9 cellular contexts compared by ENCODE assay signal in genomic region chr17:17497065-17497844, GRCh38. TPM values are rescaled to one million over a fixed set of nuclear protein-coding genes. Genes with fewer than 3 reads are reported as not detected.
DNase-seq lines count a peak whose midpoint lies in the region; FAIRE-seq and TF ChIP-seq lines count a peak whose summit lies in the region.
"Had no signal": no experiment of that assay in that cellular context is flagged by ENCODE, and none has a peak within 500 bp of the region (broad histone marks: within the 10 kb centered on the region; RNA-seq: fewer than 3 reads in every experiment).

No MANE protein-coding gene starts in this region.

- peaks cover 3 to 22% (median 9%) of the 10 kb centered on the region in 4 donors for H3K4me1 Mint-ChIP-seq in CD4-positive, alpha-beta memory T cell
- H3K4me1 Mint-ChIP-seq in endothelial cell (ENCODE audit: unreplicated experiment): peaks cover 9% of the 10 kb centered on the region

- peak overlapping the region; percentile 39 to 69 (median 61) for H3K4me3 Mint-ChIP-seq in CD4-positive, alpha-beta memory T cell
- peak overlapping the region; percentile 79 for H3K4me3 Mint-ChIP-seq in endothelial cell (ENCODE audit: unreplicated experiment)

- FAIRE-seq in GM12891 (lab: Jason Lieb, UNC): no peak
- FAIRE-seq: bronchial epithelial cell had no signal

- peaks cover under 1% of the 10 kb centered on the region for H3K36me3 ChIP-seq in CD4-positive, alpha-beta memory T cell (ENCODE audit: insufficient read depth, low read length)
- no peaks in the 10 kb centered on the region for H3K36me3 ChIP-seq in prostate gland

- 38% methylated on average over 19 of the region's 19 CpGs for WGBS in prostate gland

- H3K27me3 ChIP-seq in CD4-positive, alpha-beta memory T cell (ENCODE audit: insufficient read depth, low read length): no peaks in the 10 kb centered on the region
- H3K27me3 ChIP-seq in prostate gland (replicated peaks; ENCODE audit: insufficient read depth): no peaks in the 10 kb centered on the region

- no peak overlapping the region for H3K27ac ChIP-seq in CD4-positive, alpha-beta memory T cell (ENCODE audit: low read depth, low read length)
- peak overlapping the region; percentile 92 to 95 for H3K27ac ChIP-seq in prostate gland

- H3K4me1 ChIP-seq in CD4-positive, alpha-beta memory T cell (ENCODE audit: insufficient read depth, low read length): peaks cover 19% of the 10 kb centered on the region
- H3K4me1 ChIP-seq in prostate gland (replicated peaks): peaks cover 12% of the 10 kb centered on the region

- peaks cover 0 to 3% of the 10 kb centered on the region in 2 donors for H3K27me3 Mint-ChIP-seq in CD4-positive, alpha-beta memory T cell
- H3K27me3 Mint-ChIP-seq in endothelial cell (ENCODE audit: unreplicated experiment): peaks cover 15% of the 10 kb centered on the region

- POLR2A ChIA-PET in CD4-positive, alpha-beta memory T cell (lab: Charles Lee; ENCODE audit: partially characterized antibody): interaction anchor here (0.6 to 2.0 kb wide), 6 partner anchors 93 to 475 kb away, joined by 3 to 11 read pairs (median 5); partner anchors contain the start of genes DRC3, PEMT and TOM1L2

- no peak for DNase-seq in CD4-positive, alpha-beta memory T cell
- DNase-seq in endothelial cell (ENCODE audit: low spot score) (no peak), prostate gland (ENCODE audit: low spot score) (no peak), cortex of kidney (lab: John Stamatoyannopoulos, UW) (no peak), dedifferentiated amniotic fluid mesenchymal stem cell (ENCODE audit: extremely low spot score) (no peak), GM12891 (ENCODE audit: insufficient read length, low spot score) (no peak), NCI-H69 (lab: John Stamatoyannopoulos, UW) (no peak)

- TF ChIP-seq CTCF in LNCAP (IDR thresholded peaks at IDR 0.05): 0 out of 2 replicates have a peak, but pooled peaks have one; percentile 4
- no peak for TF ChIP-seq CTCF in endothelial cell (IDR thresholded peaks at IDR 0.05; ENCODE audit: unreplicated experiment)
- no peak for TF ChIP-seq CTCF in prostate gland (IDR thresholded peaks at IDR 0.05)

- no peaks in the 10 kb centered on the region for H3K9me3 Mint-ChIP-seq in CD4-positive, alpha-beta memory T cell
- H3K9me3 Mint-ChIP-seq in endothelial cell (ENCODE audit: unreplicated experiment): no peaks in the 10 kb centered on the region

- CTCF ChIA-PET in CD4-positive, alpha-beta memory T cell (lab: Charles Lee; ENCODE audit: partially characterized antibody): interaction anchor here (0.9 to 3.9 kb wide), 24 partner anchors 8 to 539 kb away, joined by 3 to 62 read pairs (median 5); partner anchors contain the start of gene PEMT

- peaks cover 5 to 6% of the 10 kb centered on the region in 2 donors for H3K36me3 Mint-ChIP-seq in CD4-positive, alpha-beta memory T cell
- H3K36me3 Mint-ChIP-seq in endothelial cell (ENCODE audit: low read depth, unreplicated experiment): peaks cover 4% of the 10 kb centered on the region

- H3K27ac Mint-ChIP-seq in CD4-positive, alpha-beta memory T cell: peak overlapping the region in 2 of 7 donors; percentile 19 to 46
- H3K27ac Mint-ChIP-seq in endothelial cell (ENCODE audit: unreplicated experiment): no peak overlapping the region

- H3K4me3 ChIP-seq in CD4-positive, alpha-beta memory T cell (ENCODE audit: low read length in 2 of 2): peak overlapping the region in 1 of 2 donors; percentile 67
- peak overlapping the region; percentile 55 to 79 for H3K4me3 ChIP-seq in prostate gland

- intact Hi-C loops in CD4-positive, alpha-beta memory T cell (cut with micrococcal nuclease): no loop called here
- intact Hi-C loops in prostate gland (cut with DNase I): loop anchor here (2.0 to 5.0 kb wide), 3 partner anchors 74 to 145 kb away; no protein-coding TSS in a partner anchor

- TF ChIP-seq POLR2A in prostate gland (IDR thresholded peaks at IDR 0.05): peak; percentile 7
- no peak for TF ChIP-seq POLR2A in GM12891 (IDR thresholded peaks at IDR 0.05; ENCODE audit: low read depth, low read length)

- no peaks in the 10 kb centered on the region for H3K9me3 ChIP-seq in CD4-positive, alpha-beta memory T cell (ENCODE audit: control insufficient read depth in 1 of 2, low read length in 2 of 2)
- H3K9me3 ChIP-seq in prostate gland: no peaks in the 10 kb centered on the region

TF ChIP-seq in GM12891, 5 proteins besides CTCF, POLR2A, EP300 and RAD21:
- TF ChIP-seq TAF1 (IDR thresholded peaks at IDR 0.05; ENCODE audit: low read depth, low read length) (no peak), PAX5 (IDR thresholded peaks at IDR 0.05; ENCODE audit: insufficient read depth, low read length, severe bottlenecking) (no peak), SPI1 (IDR thresholded peaks at IDR 0.05; ENCODE audit: low read depth, low read length) (no peak)
TF ChIP-seq in GM12891: peak in this region for 0.

RNA-seq across cellular contexts. Expression of gene RASD1, which starts 1.1 kb away (rescaled TPM):
- total RNA-seq in CD4-positive, alpha-beta memory T cell: under 1 TPM; 0.86 to 0.87 TPM
- under 1 TPM; 0.38 to 0.45 TPM for polyA plus RNA-seq in CD4-positive, alpha-beta memory T cell
- 0.31 TPM for total RNA-seq in endothelial cell (ENCODE audit: unreplicated experiment)
- total RNA-seq in prostate gland: 100 to 1,000 TPM; 124 to 175 TPM
- polyA plus RNA-seq in GM12891 (2012; ENCODE audit: low read depth, missing spikeins): 0.08 TPM

RNA-seq across cellular contexts. Expression of gene MED9, which starts 20.5 kb away (rescaled TPM):
- total RNA-seq in CD4-positive, alpha-beta memory T cell: 10 to 100 TPM; 17.1 to 18.9 TPM
- polyA plus RNA-seq in CD4-positive, alpha-beta memory T cell: 10 to 100 TPM in 1 of 2 donors, 1 to 10 TPM in 1; 9.3 to 16.8 TPM
- total RNA-seq in endothelial cell (ENCODE audit: unreplicated experiment): 14.2 TPM
- total RNA-seq in prostate gland: 10 to 100 TPM; 27.8 to 31.7 TPM
- polyA plus RNA-seq in GM12891 (2012; ENCODE audit: low read depth, missing spikeins): 10.4 TPM

Comparison
In these comparisons a context has a peak if more than half of its experiments do, and no peak if none do; other contexts are left out.
1. RNA of gene RASD1, which starts 1.1 kb away (total RNA-seq): 124 to 175 TPM in prostate gland; 0.86 to 0.87 TPM in CD4-positive, alpha-beta memory T cell and 0.31 TPM in endothelial cell (single experiment); every median in the first group is over 10 times any median in the second.